8 cellular contexts compared by ENCODE assay signal in the genomic region with DNA sequence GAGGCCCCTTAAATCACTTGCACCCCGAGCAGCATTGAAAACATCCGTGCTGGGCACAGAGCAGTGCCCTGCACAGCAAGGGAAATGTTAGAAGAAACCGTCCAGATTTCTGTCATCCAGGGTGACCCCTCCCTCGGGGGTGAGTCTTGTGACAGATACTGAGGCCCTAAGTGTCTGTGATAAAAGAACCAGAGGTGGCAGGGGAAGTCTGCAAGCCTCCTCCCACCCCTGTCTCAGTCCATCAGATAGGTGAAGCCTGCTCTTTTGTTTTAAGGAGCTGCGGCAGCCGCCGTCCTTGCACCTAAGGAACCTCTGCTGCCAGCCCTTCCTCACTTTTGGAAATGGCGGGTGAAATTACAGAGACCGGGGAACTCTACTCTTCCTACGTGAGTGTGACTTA. TPM values are rescaled to one million over a fixed set of nuclear protein-coding genes. Genes with fewer than 3 reads are reported as not detected.
DNase-seq lines count a peak whose midpoint lies in the region; ATAC-seq, FAIRE-seq and TF ChIP-seq lines count a peak whose summit lies in the region.

No MANE protein-coding gene starts in this region.

- no peaks in the 10 kb centered on the region for H3K27me3 Mint-ChIP-seq in activated CD4-positive, alpha-beta T cell treated with anti-CD3 and anti-CD28 coated beads for 36 hours
- H3K27me3 Mint-ChIP-seq in activated T-helper 2 cell treated with anti-CD3 and anti-CD28 coated beads, Interferon-gamma antibody, Interleukin-2, Interleukin-4, amounts not matched to agents 10 μg/mL and 5 μg/mL and 100 μg/mL, durations not matched to agents 14 hours and 24 hours and 36 hours (ENCODE audit: low read depth) = no peaks in the 10 kb centered on the region

- no peak for TF ChIP-seq POLR2A in testis (IDR thresholded peaks at IDR 0.05)

- H3K9me3 Mint-ChIP-seq in activated CD4-positive, alpha-beta T cell treated with anti-CD3 and anti-CD28 coated beads for 36 hours (ENCODE audit: low read depth) = no peaks in the 10 kb centered on the region
- H3K9me3 Mint-ChIP-seq in activated T-helper 2 cell treated with anti-CD3 and anti-CD28 coated beads, Interferon-gamma antibody, Interleukin-2, Interleukin-4, amounts not matched to agents 10 μg/mL and 5 μg/mL and 100 μg/mL, durations not matched to agents 14 hours and 24 hours and 36 hours = no peaks in the 10 kb centered on the region

- POLR2A ChIA-PET in activated CD4-positive, alpha-beta T cell treated with anti-CD3 and anti-CD28 coated beads for 36 hours (lab: Charles Lee) = interaction anchor here (0.8 to 1.2 kb wide), 3 partner anchors 9 to 28 kb away, joined by 3 to 6 read pairs (median 4); no protein-coding TSS in a partner anchor

- H3K4me3 ChIP-seq in kidney (ENCODE audit: low read length in 2 of 2) (peak overlapping the region; percentile 85 to 93), testis (peak overlapping the region; percentile 75)

- CTCF ChIA-PET in activated CD4-positive, alpha-beta T cell treated with anti-CD3 and anti-CD28 coated beads for 36 hours (lab: Charles Lee) = interaction anchor here (1.0 to 9.5 kb wide), 8 partner anchors 9 to 120 kb away, joined by 3 to 93 read pairs (median 4); no protein-coding TSS in a partner anchor

- WGBS in testis, 2 donors = 22 to 28% methylated on average over 6 to 10 of the region's 10 CpGs

- no peaks in the 10 kb centered on the region for H3K9me3 ChIP-seq in kidney (ENCODE audit: control insufficient read depth in 1 of 2, low read length in 2 of 2)
- no peaks in the 10 kb centered on the region for H3K9me3 ChIP-seq in testis

- no peak for DNase-seq in activated CD4-positive, alpha-beta T cell treated with anti-CD3 and anti-CD28 coated beads for 36 hours
- no peak for DNase-seq in activated CD4-positive, alpha-beta T cell treated with anti-CD3 and anti-CD28 coated beads, Interleukin-2, amount 50 U/mL, for 4 hours
- DNase-seq in activated T-helper 2 cell treated with anti-CD3 and anti-CD28 coated beads, Interferon-gamma antibody, Interleukin-2, Interleukin-4, amounts not matched to agents 10 μg/mL and 5 μg/mL and 100 μg/mL, durations not matched to agents 14 hours and 24 hours and 36 hours (ENCODE audit: low spot score) = no peak
- no peak for DNase-seq in kidney
- no peak for DNase-seq in testis
- no peak for DNase-seq in NCI-H2171 (lab: John Stamatoyannopoulos, UW)
- DNase-seq in NCI-H345 (lab: John Stamatoyannopoulos, UW) = no peak

- H3K4me1 Mint-ChIP-seq in activated CD4-positive, alpha-beta T cell treated with anti-CD3 and anti-CD28 coated beads for 36 hours = peaks cover 65% of the 10 kb centered on the region
- peaks cover 48% of the 10 kb centered on the region for H3K4me1 Mint-ChIP-seq in activated T-helper 2 cell treated with anti-CD3 and anti-CD28 coated beads, Interferon-gamma antibody, Interleukin-2, Interleukin-4, amounts not matched to agents 10 μg/mL and 5 μg/mL and 100 μg/mL, durations not matched to agents 14 hours and 24 hours and 36 hours (ENCODE audit: low read depth)

- peak overlapping the region; percentile 5 for H3K27ac Mint-ChIP-seq in activated CD4-positive, alpha-beta T cell treated with anti-CD3 and anti-CD28 coated beads for 36 hours
- peak overlapping the region; percentile 28 for H3K27ac Mint-ChIP-seq in activated T-helper 2 cell treated with anti-CD3 and anti-CD28 coated beads, Interferon-gamma antibody, Interleukin-2, Interleukin-4, amounts not matched to agents 10 μg/mL and 5 μg/mL and 100 μg/mL, durations not matched to agents 14 hours and 24 hours and 36 hours

- H3K36me3 Mint-ChIP-seq in activated CD4-positive, alpha-beta T cell treated with anti-CD3 and anti-CD28 coated beads for 36 hours (ENCODE audit: low read depth) = peaks cover 21% of the 10 kb centered on the region
- H3K36me3 Mint-ChIP-seq in activated T-helper 2 cell treated with anti-CD3 and anti-CD28 coated beads, Interferon-gamma antibody, Interleukin-2, Interleukin-4, amounts not matched to agents 10 μg/mL and 5 μg/mL and 100 μg/mL, durations not matched to agents 14 hours and 24 hours and 36 hours (ENCODE audit: low read depth) = peaks cover 39% of the 10 kb centered on the region

- peaks cover 9% of the 10 kb centered on the region in 2 donors for H3K36me3 ChIP-seq in kidney (ENCODE audit: control insufficient read depth in 1 of 2, insufficient read depth in 2 of 2, low read length in 2 of 2)
- no peaks in the 10 kb centered on the region for H3K36me3 ChIP-seq in testis (ENCODE audit: low read depth, missing control alignments)

- H3K4me3 Mint-ChIP-seq in activated CD4-positive, alpha-beta T cell treated with anti-CD3 and anti-CD28 coated beads for 36 hours = peak overlapping the region; percentile 98
- peak overlapping the region; percentile 99 for H3K4me3 Mint-ChIP-seq in activated T-helper 2 cell treated with anti-CD3 and anti-CD28 coated beads, Interferon-gamma antibody, Interleukin-2, Interleukin-4, amounts not matched to agents 10 μg/mL and 5 μg/mL and 100 μg/mL, durations not matched to agents 14 hours and 24 hours and 36 hours (ENCODE audit: low read depth)

- ATAC-seq in activated CD4-positive, alpha-beta T cell treated with anti-CD3 and anti-CD28 coated beads for 36 hours = no peak
- ATAC-seq in GM19397 (IDR thresholded peaks at IDR 0.05; ENCODE audit: unreplicated experiment) = no peak

- H3K27ac ChIP-seq in kidney (ENCODE audit: low read depth in 2 of 2, low read length in 2 of 2) = no peak overlapping the region
- no peak overlapping the region for H3K27ac ChIP-seq in testis

- H3K4me1 ChIP-seq in kidney (ENCODE audit: control insufficient read depth in 1 of 2, insufficient read depth in 1 of 2, low read depth in 1 of 2, low read length in 2 of 2) (peaks cover 12 to 18% of the 10 kb centered on the region in 2 donors), testis (peaks cover 20% of the 10 kb centered on the region)

- no peak for TF ChIP-seq CTCF in kidney (IDR thresholded peaks at IDR 0.05; ENCODE audit: borderline replicate concordance, extremely low read depth, insufficient read depth)
- no peak for TF ChIP-seq CTCF in testis (IDR thresholded peaks at IDR 0.05)

- no peak for FAIRE-seq in kidney (lab: Jason Lieb, UNC)

- no peaks in the 10 kb centered on the region for H3K27me3 ChIP-seq in testis

- H3K9ac ChIP-seq in kidney (ENCODE audit: low read length in 2 of 2) = peak overlapping the region; percentile 66 to 69

- intact Hi-C loops in activated CD4-positive, alpha-beta T cell treated with anti-CD3 and anti-CD28 coated beads for 36 hours (cut with DNase I, micrococcal nuclease) = loop anchor here (1.0 to 10.0 kb wide), 6 partner anchors 29 to 1958 kb away; a partner anchor contains a TSS
- intact Hi-C loops in activated T-helper 2 cell treated with anti-CD3 and anti-CD28 coated beads, Interferon-gamma antibody, Interleukin-2, Interleukin-4, amounts not matched to agents 10 μg/mL and 5 μg/mL and 100 μg/mL, durations not matched to agents 14 hours and 24 hours and 36 hours (cut with micrococcal nuclease) = no loop called here
- intact Hi-C loops in kidney (cut with DNase I) (no loop called here), testis (cut with DNase I; ENCODE audit: low total_unique reads) (no loop called here)

RNA-seq across cellular contexts. Expression of a gene that starts 0.8 kb away (rescaled TPM):
- total RNA-seq in activated CD4-positive, alpha-beta T cell treated with anti-CD3 and anti-CD28 coated beads for 36 hours = 10 to 100 TPM; 23.7 to 39.6 TPM
- 55.3 TPM in 2 replicates for total RNA-seq in activated T-helper 2 cell treated with anti-CD3 and anti-CD28 coated beads, Interferon-gamma antibody, Interleukin-2, Interleukin-4, amounts not matched to agents 10 μg/mL and 5 μg/mL and 100 μg/mL, durations not matched to agents 14 hours and 24 hours and 36 hours
- total RNA-seq in kidney = 41.5 TPM
- polyA plus RNA-seq in kidney (ENCODE audit: insufficient read depth, low read depth, low replicate concordance) = 33.5 TPM
- total RNA-seq in testis = 10 to 100 TPM; 45.6 to 51.3 TPM
- 43.8 TPM for polyA plus RNA-seq in testis (ENCODE audit: insufficient read depth, low read depth, low replicate concordance)

RNA-seq across cellular contexts. Expression of a gene that starts 28.6 kb away (rescaled TPM):
- 100 to 1,000 TPM; 115 to 170 TPM for total RNA-seq in activated CD4-positive, alpha-beta T cell treated with anti-CD3 and anti-CD28 coated beads for 36 hours
- total RNA-seq in activated T-helper 2 cell treated with anti-CD3 and anti-CD28 coated beads, Interferon-gamma antibody, Interleukin-2, Interleukin-4, amounts not matched to agents 10 μg/mL and 5 μg/mL and 100 μg/mL, durations not matched to agents 14 hours and 24 hours and 36 hours = 129 and 133 TPM in 2 replicates
- total RNA-seq in kidney = 71.3 TPM
- polyA plus RNA-seq in kidney (ENCODE audit: insufficient read depth, low read depth, low replicate concordance) = 448 TPM
- 10 to 100 TPM; 26.9 to 28.6 TPM for total RNA-seq in testis
- 69.2 TPM for polyA plus RNA-seq in testis (ENCODE audit: insufficient read depth, low read depth, low replicate concordance)

RNA-seq across cellular contexts. Expression of a gene that starts 39.9 kb away (rescaled TPM):
- 1 to 10 TPM; 2.7 to 3.5 TPM for total RNA-seq in activated CD4-positive, alpha-beta T cell treated with anti-CD3 and anti-CD28 coated beads for 36 hours
- total RNA-seq in activated T-helper 2 cell treated with anti-CD3 and anti-CD28 coated beads, Interferon-gamma antibody, Interleukin-2, Interleukin-4, amounts not matched to agents 10 μg/mL and 5 μg/mL and 100 μg/mL, durations not matched to agents 14 hours and 24 hours and 36 hours = 9.7 and 12.1 TPM in 2 replicates
- 5.6 TPM for total RNA-seq in kidney
- polyA plus RNA-seq in kidney (ENCODE audit: insufficient read depth, low read depth, low replicate concordance) = 1.7 TPM
- total RNA-seq in testis = under 1 TPM; 0.81 to 0.94 TPM
- 1.9 TPM for polyA plus RNA-seq in testis (ENCODE audit: insufficient read depth, low read depth, low replicate concordance)

Comparison
In these comparisons a context has a peak if more than half of its experiments do, and no peak if none do; other contexts are left out.
1. intact Hi-C loops: an anchor here in activated CD4-positive, alpha-beta T cell treated with anti-CD3 and anti-CD28 coated beads for 36 hours (1.0 to 10.0 kb wide); none called in activated T-helper 2 cell treated with anti-CD3 and anti-CD28 coated beads, Interferon-gamma antibody, Interleukin-2, Interleukin-4, amounts not matched to agents 10 μg/mL and 5 μg/mL and 100 μg/mL, durations not matched to agents 14 hours and 24 hours and 36 hours, kidney and testis.